8 cellular contexts compared by ENCODE assay signal in the genomic region with DNA sequence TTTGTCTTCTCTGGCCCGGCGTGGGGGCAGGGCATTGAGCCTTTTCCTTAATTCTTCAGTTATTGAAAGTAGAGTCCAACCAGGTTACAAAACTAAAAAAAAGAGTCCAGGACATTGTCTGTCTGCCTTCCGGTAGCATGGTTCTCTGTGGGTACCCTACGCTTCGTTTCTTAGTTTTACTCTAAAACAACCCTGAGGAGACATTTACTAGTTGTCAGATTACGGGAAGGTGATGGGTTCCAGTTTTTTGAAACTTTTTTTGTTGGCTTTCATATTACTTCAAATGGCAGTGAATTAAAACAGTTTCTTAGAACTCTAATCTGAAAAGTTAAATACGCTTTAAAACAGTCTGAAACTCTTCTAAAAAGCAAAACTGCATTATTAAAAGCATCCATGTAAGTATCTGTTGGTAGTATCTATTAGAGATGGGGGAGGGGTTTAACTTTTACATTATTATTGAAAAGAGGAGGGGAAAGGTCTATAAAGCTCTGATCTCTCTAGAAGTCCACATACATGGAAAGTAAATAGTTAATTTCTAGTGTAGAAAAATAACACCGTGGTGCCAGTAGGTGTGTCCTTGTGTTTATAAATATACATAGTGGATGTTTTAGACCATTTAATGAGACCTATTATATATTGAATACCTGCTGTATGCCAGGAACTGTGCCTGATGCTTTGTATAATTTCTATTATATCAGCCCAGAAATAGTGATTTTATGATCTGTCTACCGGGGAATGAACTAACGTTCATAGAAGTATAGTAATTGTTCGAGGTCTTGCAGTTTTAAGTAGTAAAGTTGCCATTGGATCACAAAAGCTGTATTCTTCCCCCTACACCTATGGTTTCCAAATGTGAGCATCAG. TPM values are rescaled to one million over a fixed set of nuclear protein-coding genes. Genes with fewer than 3 reads are reported as not detected.
DNase-seq lines count a peak whose midpoint lies in the region; ATAC-seq, FAIRE-seq and TF ChIP-seq lines count a peak whose summit lies in the region.

No MANE protein-coding gene starts in this region.

- peak overlapping the region; percentile 100 for H3K27ac ChIP-seq in colonic mucosa

- H3K27me3 ChIP-seq in colonic mucosa = no peaks in the 10 kb centered on the region

- H3K36me3 ChIP-seq in colonic mucosa (no peaks in the 10 kb centered on the region), mucosa of descending colon (ENCODE audit: low read depth) (no peaks in the 10 kb centered on the region)

- peak overlapping the region; percentile 97 to 100 for H3K9ac ChIP-seq in colonic mucosa (ENCODE audit: low read depth in 2 of 2, low read length in 2 of 2)

- H3K4me1 ChIP-seq in colonic mucosa (peaks cover 9% of the 10 kb centered on the region), mucosa of descending colon (ENCODE audit: low read depth) (peaks cover 28% of the 10 kb centered on the region)

- DNase-seq in NCI-H1436 (lab: John Stamatoyannopoulos, UW) = peak; percentile 25
- no peak for DNase-seq in NCI-H1436 treated with DMSO at 0.1 percent for 48 hours (lab: John Stamatoyannopoulos, UW)
- DNase-seq in NOMO-1 (lab: John Stamatoyannopoulos, UW; ENCODE audit: unreplicated experiment in 2 of 2) = peak; percentile 29 to 32
- no peak for DNase-seq in colonic mucosa
- peak in 1 of 3 donors; percentile 81 for DNase-seq in mucosa of descending colon
- no peak for DNase-seq in stimulated activated naive CD4-positive, alpha-beta T cell treated with Interleukin-2 at 50 U/mL for 16 hours (lab: John Stamatoyannopoulos, UW)
- DNase-seq in D721Med (ENCODE audit: insufficient read length, low spot score) = no peak

- intact Hi-C loops in colonic mucosa (cut with DNase I) (loop anchor here (10.0 kb wide), 1 partner anchor 61 kb away; no protein-coding TSS in a partner anchor), mucosa of descending colon (cut with DNase I, micrococcal nuclease) (loop anchor here (5.0 kb wide), 1 partner anchor 37 kb away; a partner anchor contains a TSS)

- H3K4me3 ChIP-seq in colonic mucosa (peak overlapping the region; percentile 86), mucosa of descending colon (peak overlapping the region; percentile 76)

- no peak for FAIRE-seq in D721Med (lab: Jason Lieb, UNC)

- ATAC-seq in mucosa of descending colon (peak; percentile 17), GM21825 (IDR thresholded peaks at IDR 0.05; ENCODE audit: unreplicated experiment) (no peak)

- no peaks in the 10 kb centered on the region for H3K9me3 ChIP-seq in colonic mucosa
- no peaks in the 10 kb centered on the region for H3K9me3 ChIP-seq in mucosa of descending colon

- no peak for TF ChIP-seq CTCF in colonic mucosa (IDR thresholded peaks at IDR 0.05)
- no peak for TF ChIP-seq CTCF in mucosa of descending colon (IDR thresholded peaks at IDR 0.05)
- no peak for TF ChIP-seq CTCF in D721Med (IDR thresholded peaks at IDR 0.05; ENCODE audit: insufficient read depth, missing control alignments)

RNA-seq across cellular contexts. Expression of a gene that starts 2.3 kb away (rescaled TPM):
- total RNA-seq in colonic mucosa (10 to 100 TPM; 11.5 to 15.3 TPM), mucosa of descending colon (10 to 100 TPM; 18.3 to 26.2 (median 23.4) TPM)

RNA-seq across cellular contexts. Expression of a gene that starts 38.2 kb away (rescaled TPM):
- total RNA-seq in colonic mucosa (10 to 100 TPM; 24.2 to 24.8 TPM), mucosa of descending colon (10 to 100 TPM; 22.6 to 35.3 (median 26.6) TPM)

Comparison
In these comparisons a context has a peak if more than half of its experiments do, and no peak if none do; other contexts are left out.
1. DNase-seq: peak in NCI-H1436 (single experiment) and NOMO-1 (2 of 2); none in NCI-H1436 treated with DMSO at 0.1 percent for 48 hours (single experiment), colonic mucosa (single experiment), stimulated activated naive CD4-positive, alpha-beta T cell treated with Interleukin-2 at 50 U/mL for 16 hours (single experiment) and D721Med (single experiment).